Comparison of ENCODE assay signal across 8 cellular contexts in the genomic region with DNA sequence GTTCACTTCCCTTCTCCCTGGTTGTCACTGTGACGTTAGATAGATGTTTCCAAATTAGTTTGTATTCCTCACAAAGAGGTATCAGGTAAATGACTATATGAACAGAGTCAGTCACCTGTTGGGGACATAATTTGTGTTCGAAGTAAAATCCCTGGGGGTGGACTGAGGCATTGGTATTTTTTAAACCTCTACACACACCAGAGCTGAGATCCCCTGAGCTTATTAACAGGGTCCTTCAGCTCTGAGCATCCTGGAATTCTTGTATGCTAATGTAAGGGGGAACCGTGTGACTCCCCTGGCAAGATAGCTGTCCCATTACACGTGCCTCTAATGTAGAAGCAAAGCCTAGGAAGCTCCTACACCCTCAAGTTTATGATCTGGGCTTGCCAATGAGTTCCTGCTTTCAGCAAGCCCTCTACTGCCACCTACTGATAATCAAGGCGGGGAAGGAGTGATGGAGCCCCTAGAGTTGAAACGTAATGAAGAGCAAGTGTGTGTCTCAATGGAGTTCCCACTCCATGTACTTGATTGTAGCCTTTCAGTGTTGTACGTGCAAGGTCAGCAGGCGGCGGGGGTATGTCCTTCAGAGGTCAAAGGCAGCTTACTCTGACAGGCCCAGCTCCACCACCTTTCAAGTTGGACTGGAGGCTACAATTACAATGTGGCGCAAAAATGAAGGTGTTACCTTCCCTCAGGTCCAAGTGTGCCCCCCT. TPM values are rescaled to one million over a fixed set of nuclear protein-coding genes. Genes with fewer than 3 reads are reported as not detected.
DNase-seq lines count a peak whose midpoint lies in the region; ATAC-seq and TF ChIP-seq lines count a peak whose summit lies in the region.

No MANE protein-coding gene starts in this region.

- DNase-seq in HFF-Myc (ENCODE audit: extremely low read depth, low read depth): peak; percentile 33
- peak; percentile 88 for DNase-seq in NAMALWA (ENCODE audit: low spot score)
- peak; percentile 81 for DNase-seq in SW480 (ENCODE audit: low spot score)
- peak; percentile 67 for DNase-seq in amniotic epithelial cell (ENCODE audit: low read depth)
- DNase-seq in left cardiac atrium: peak; percentile 60
- peak; percentile 72 for DNase-seq in retina

- no peak overlapping the region for H3K4me3 ChIP-seq in HFF-Myc (replicated peaks; ENCODE audit: low read depth, low read length)

- intact Hi-C loops in left cardiac atrium (cut with DNase I): loop anchor here (2.0 to 10.0 kb wide), 6 partner anchors 85 to 415 kb away; partner anchors contain the start of gene PIP5K1B (in 1 of the 2)

- ATAC-seq in left cardiac atrium (peak; percentile 93 to 95), GM21737 (IDR thresholded peaks at IDR 0.05; ENCODE audit: unreplicated experiment) (no peak)

- TF ChIP-seq CTCF in GM12873 (IDR thresholded peaks at IDR 0.05; ENCODE audit: insufficient read depth, low read depth, low read length, missing control alignments): peak; percentile 92
- peak; percentile 82 for TF ChIP-seq CTCF in HFF-Myc (IDR thresholded peaks at IDR 0.05; ENCODE audit: low read depth, low read length, missing control alignments)

RNA-seq across cellular contexts. Expression of gene PRKACG, which starts 14.4 kb away (rescaled TPM):
- total RNA-seq in left cardiac atrium: not detected

RNA-seq across cellular contexts. Expression of gene FXN, which starts 36.0 kb away (rescaled TPM):
- total RNA-seq in left cardiac atrium: 10 to 100 TPM; 27.7 to 29.8 TPM

Comparison
In these comparisons a context has a peak if more than half of its experiments do, and no peak if none do; other contexts are left out.
1. DNase-seq: peak in every context shown above with its lines; median percentile 88 in NAMALWA; 81 in SW480; 72 in retina; 67 in amniotic epithelial cell; 60 in left cardiac atrium; 33 in HFF-Myc.